ENCODE assay signal across 15 cellular contexts in genomic region chr2:127637236-127637630, GRCh38. TPM values are rescaled to one million over a fixed set of nuclear protein-coding genes. Genes with fewer than 3 reads are reported as not detected.
DNase-seq lines count a peak whose midpoint lies in the region; ATAC-seq and TF ChIP-seq lines count a peak whose summit lies in the region.
"Had no signal": no experiment of that assay in that cellular context is flagged by ENCODE, and none has a peak within 500 bp of the region (broad histone marks: within the 10 kb centered on the region; RNA-seq: fewer than 3 reads in every experiment).

No MANE protein-coding gene starts in this region.

- intact Hi-C loops in sigmoid colon (cut with DNase I) = loop anchor here (10.0 kb wide), 1 partner anchor 48 kb away; no protein-coding TSS in a partner anchor
- intact Hi-C loops in lower leg skin (cut with DNase I; ENCODE audit: low total_unique reads) = no loop called here

- no peak for TF ChIP-seq POLR2A in gastroesophageal sphincter (IDR thresholded peaks at IDR 0.05)
- TF ChIP-seq POLR2A in sigmoid colon (IDR thresholded peaks at IDR 0.05) = no peak
- no peak for TF ChIP-seq POLR2A in lower leg skin (IDR thresholded peaks at IDR 0.05)

- peaks cover 0 to 87% (median 6%) of the 10 kb centered on the region in 4 donors for H3K4me1 Mint-ChIP-seq in CD4-positive, CD25-positive, alpha-beta regulatory T cell

- no peaks in the 10 kb centered on the region for H3K9me3 Mint-ChIP-seq in CD4-positive, CD25-positive, alpha-beta regulatory T cell

- peaks cover 76% of the 10 kb centered on the region for H3K4me1 ChIP-seq in CD4-positive, CD25-positive, alpha-beta regulatory T cell (ENCODE audit: control insufficient read depth, insufficient read depth, low read length, poor library complexity, severe bottlenecking)
- H3K4me1 ChIP-seq in gastroesophageal sphincter (peaks cover 0 to 92% (median 40%) of the 10 kb centered on the region in 3 donors), sigmoid colon (peaks cover 0 to 95% (median 79%) of the 10 kb centered on the region in 4 donors)

- no peaks in the 10 kb centered on the region for H3K36me3 ChIP-seq in CD4-positive, CD25-positive, alpha-beta regulatory T cell (ENCODE audit: control insufficient read depth, insufficient read depth, low read length)
- H3K36me3 ChIP-seq in gastroesophageal sphincter = peaks cover 0 to 39% of the 10 kb centered on the region in 2 donors
- peaks cover 30 to 46% (median 37%) of the 10 kb centered on the region in 4 donors for H3K36me3 ChIP-seq in sigmoid colon
- H3K36me3 ChIP-seq in WERI-Rb-1 = no peaks in the 10 kb centered on the region

- H3K9me3 ChIP-seq in CD4-positive, CD25-positive, alpha-beta regulatory T cell (ENCODE audit: control insufficient read depth in 2 of 2, low read length in 2 of 2) = no peaks in the 10 kb centered on the region
- no peaks in the 10 kb centered on the region for H3K9me3 ChIP-seq in gastroesophageal sphincter
- H3K9me3 ChIP-seq in sigmoid colon = no peaks in the 10 kb centered on the region
- H3K9me3 ChIP-seq in WERI-Rb-1 (ENCODE audit: severe bottlenecking) = no peaks in the 10 kb centered on the region

- no peak overlapping the region for H3K4me3 ChIP-seq in CD4-positive, CD25-positive, alpha-beta regulatory T cell (ENCODE audit: low read depth, low read length)
- H3K4me3 ChIP-seq in gastroesophageal sphincter = no peak overlapping the region
- no peak overlapping the region for H3K4me3 ChIP-seq in sigmoid colon
- H3K4me3 ChIP-seq in lower leg skin (ENCODE audit: low read depth, poor library complexity, severe bottlenecking) = no peak overlapping the region
- H3K4me3 ChIP-seq in WERI-Rb-1 (ENCODE audit: low read depth, low read length) = no peak overlapping the region

- peak overlapping the region in 1 of 3 donors; percentile 86 for H3K27ac Mint-ChIP-seq in CD4-positive, CD25-positive, alpha-beta regulatory T cell

- POLR2A ChIA-PET in RWPE1 (lab: Yijun Ruan, JAX; ENCODE audit: low non-redundant PET) = no interaction called here

- TF ChIP-seq EP300 in gastroesophageal sphincter (IDR thresholded peaks at IDR 0.05) = no peak
- TF ChIP-seq EP300 in sigmoid colon (IDR thresholded peaks at IDR 0.05) = no peak

- H3K27me3 Mint-ChIP-seq in CD4-positive, CD25-positive, alpha-beta regulatory T cell = no peaks in the 10 kb centered on the region

- 20% methylated on average over 2 of the region's 13 CpGs; no CpG with 5 or more reads in 1 of the 2 donors for WGBS in gastroesophageal sphincter (ENCODE audit: low coverage in 1 of 2), 2 donors
- 75 to 87% methylated on average over 13 of the region's 13 CpGs for WGBS in sigmoid colon, 2 donors
- 43 to 73% methylated on average over 4 to 13 of the region's 13 CpGs for WGBS in lower leg skin, 2 donors

- H3K27ac ChIP-seq in CD4-positive, CD25-positive, alpha-beta regulatory T cell (ENCODE audit: insufficient read depth, low read length, poor library complexity, severe bottlenecking) = peak overlapping the region; percentile 61
- H3K27ac ChIP-seq in RWPE1 (peak overlapping the region; percentile 72), gastroesophageal sphincter (peak overlapping the region in 3 of 4 donors; percentile 81 to 87 (median 83)), sigmoid colon (peak overlapping the region; percentile 85 to 97 (median 92)), WERI-Rb-1 (no peak overlapping the region)
- H3K27ac ChIP-seq: C4-2B had no signal

- no peak for DNase-seq in CD4-positive, CD25-positive, alpha-beta regulatory T cell
- DNase-seq in RWPE1 (ENCODE audit: low spot score) (no peak), sigmoid colon (no peak), lower leg skin (ENCODE audit: low spot score in 2 of 2) (no peak), WERI-Rb-1 (no peak)
- DNase-seq: activated CD8-positive, alpha-beta memory T cell treated with anti-CD3 and anti-CD28 coated beads, Interleukin-2, amount 50 U/mL, for 4 hours; anterior cingulate cortex; erythroblast; NCI-H510A had no signal

- ATAC-seq in CD4-positive, CD25-positive, alpha-beta regulatory T cell (ENCODE audit: low read depth in 2 of 2) = no peak
- ATAC-seq in gastroesophageal sphincter (no peak), HG03521 (IDR thresholded peaks at IDR 0.05; ENCODE audit: unreplicated experiment) (no peak), GM21515 (IDR thresholded peaks at IDR 0.05; ENCODE audit: unreplicated experiment) (no peak)

- no peaks in the 10 kb centered on the region for H3K36me3 Mint-ChIP-seq in CD4-positive, CD25-positive, alpha-beta regulatory T cell

- TF ChIP-seq CTCF in RWPE1 (conservative IDR thresholded peaks at IDR 0.05; ENCODE audit: low read depth) (no peak), gastroesophageal sphincter (IDR thresholded peaks at IDR 0.05) (no peak), sigmoid colon (IDR thresholded peaks at IDR 0.05) (no peak), lower leg skin (IDR thresholded peaks at IDR 0.05) (no peak), WERI-Rb-1 (IDR thresholded peaks at IDR 0.05; ENCODE audit: low read depth, low read length) (no peak)

- H3K27me3 ChIP-seq in CD4-positive, CD25-positive, alpha-beta regulatory T cell (ENCODE audit: control insufficient read depth, insufficient read depth, low read length) = no peaks in the 10 kb centered on the region
- H3K27me3 ChIP-seq in gastroesophageal sphincter = no peaks in the 10 kb centered on the region
- no peaks in the 10 kb centered on the region for H3K27me3 ChIP-seq in sigmoid colon
- H3K27me3 ChIP-seq in WERI-Rb-1 (ENCODE audit: insufficient read depth, low read depth, severe bottlenecking) = no peaks in the 10 kb centered on the region

- peak overlapping the region in 1 of 4 donors; percentile 28 for H3K4me3 Mint-ChIP-seq in CD4-positive, CD25-positive, alpha-beta regulatory T cell

- CTCF ChIA-PET in RWPE1 (lab: Yijun Ruan, JAX) = no interaction called here

RNA-seq across cellular contexts. Expression of gene GPR17, which starts 8.7 kb away (rescaled TPM):
- not detected for total RNA-seq in CD4-positive, CD25-positive, alpha-beta regulatory T cell
- polyA plus RNA-seq in CD4-positive, CD25-positive, alpha-beta regulatory T cell = not detected
- total RNA-seq in gastroesophageal sphincter (under 1 TPM in 1 of 4 donors, not detected in 3; 0.35 TPM), sigmoid colon (1 to 10 TPM in 1 of 4 donors, under 1 TPM in 2, not detected in 1; 0.36 to 1.4 (median 0.66) TPM), lower leg skin (under 1 TPM in 1 of 4 donors, not detected in 3; 0.88 TPM)
- under 1 TPM in 2 of 3 donors, not detected in 1; 0.48 to 0.60 TPM for polyA plus RNA-seq in sigmoid colon
- total RNA-seq: renal cortical epithelial cell; T-helper 1 cell treated with Interleukin-12 subunit alpha and Interleukin-12 subunit beta and Interleukin-4 antibody, amounts not matched to agents 30 ng/mL and 1 ng/mL, for 36 hours had no signal

RNA-seq across cellular contexts. Expression of gene LIMS2, which starts 38.1 kb away (rescaled TPM):
- total RNA-seq in CD4-positive, CD25-positive, alpha-beta regulatory T cell = 10.8 TPM
- 10 to 100 TPM; 12.6 to 23.8 (median 15.7) TPM for polyA plus RNA-seq in CD4-positive, CD25-positive, alpha-beta regulatory T cell
- total RNA-seq in gastroesophageal sphincter = 100 to 1,000 TPM in 3 of 4 donors, 10 to 100 TPM in 1; 81.4 to 275 (median 124) TPM
- total RNA-seq in sigmoid colon = 100 to 1,000 TPM; 125 to 357 (median 195) TPM
- polyA plus RNA-seq in sigmoid colon = 10 to 100 TPM in 2 of 3 donors, 1 to 10 TPM in 1; 3.2 to 40.6 (median 17.4) TPM
- total RNA-seq in lower leg skin = 10 to 100 TPM in 2 of 4 donors, 1 to 10 TPM in 2; 7.5 to 19.4 (median 11.4) TPM
